ENCODE assay signal across 8 cellular contexts in genomic region chr11:59615637-59616395, GRCh38. TPM values are rescaled to one million over a fixed set of nuclear protein-coding genes. Genes with fewer than 3 reads are reported as not detected.
DNase-seq lines count a peak whose midpoint lies in the region; ATAC-seq and TF ChIP-seq lines count a peak whose summit lies in the region.

Gene OSBP, minus strand, starts transcription at chr11:59615774. Its CDS starts 110 bp downstream, at chr11:59615664.

- no peak for TF ChIP-seq CTCF in PC-3 (conservative IDR thresholded peaks at IDR 0.05; ENCODE audit: low read depth, low read length)
- no peak for TF ChIP-seq CTCF in epithelial cell of esophagus (IDR thresholded peaks at IDR 0.05; ENCODE audit: insufficient read depth, low read depth, low read length, missing control alignments)

- TF ChIP-seq RAD21 in Ishikawa (IDR thresholded peaks at IDR 0.05; ENCODE audit: low read depth) = no peak

- H3K4me3 ChIP-seq in PC-3 (ENCODE audit: low read length) = peak within 1 kb of the TSS; percentile 95
- H3K4me3 ChIP-seq in epithelial cell of esophagus (ENCODE audit: low read length) = peak within 1 kb of the TSS; percentile 79
- H3K4me3 ChIP-seq in mononuclear cell (ENCODE audit: low read length) = peak within 1 kb of the TSS; percentile 81

- peak; percentile 86 for ATAC-seq in GM21576 (IDR thresholded peaks at IDR 0.05; ENCODE audit: unreplicated experiment)
- ATAC-seq in PC-3 = peak; percentile 86

- peak within 1 kb of the TSS; percentile 82 for H2AFZ ChIP-seq in PC-3 (ENCODE audit: low read length)

- peak within 1 kb of the TSS; percentile 35 for H3K27ac ChIP-seq in PC-3 (ENCODE audit: low read length)

- DNase-seq in DMS153 (lab: John Stamatoyannopoulos, UW) (peak; percentile 100), PC-3 (peak; percentile 100), activated T-cell treated with anti-CD3 and anti-CD28 coated beads for 48 hours (ENCODE audit: low read depth) (peak; percentile 93), epithelial cell of esophagus (ENCODE audit: low read depth) (peak; percentile 100)
- peak; percentile 85 to 93 for DNase-seq in stimulated activated CD8-positive, alpha-beta memory T cell treated with anti-CD3 and anti-CD28 coated beads, Interleukin-4, amount 100 ng/mL, for 1 hour (ENCODE audit: low read depth in 2 of 2, low spot score in 1 of 2)

- CTCF ChIA-PET in PC-3 (lab: Charles Lee) = interaction anchor here (1.5 kb wide), 1 partner anchor 53 kb away, joined by 8 read pairs; the partner anchor contains the start of gene PATL1

- peaks cover 33% of the 10 kb centered on the region for H4K20me1 ChIP-seq in PC-3 (ENCODE audit: low read length)

- H3K36me3 ChIP-seq in PC-3 (ENCODE audit: low read depth, low read length) = peaks cover 5% of the 10 kb centered on the region; the same call in 1 of the 2 replicates

- no peaks in the 10 kb centered on the region for H3K9me3 ChIP-seq in PC-3 (ENCODE audit: low read length)
- no peaks in the 10 kb centered on the region for H3K9me3 ChIP-seq in mononuclear cell (ENCODE audit: low read depth, low read length)

- no TSS peak for BruUV-seq in PC-3 (replicated peaks; lab: Mats Ljungman, UMichigan)

- no peaks in the 10 kb centered on the region for H3K27me3 ChIP-seq in PC-3 (ENCODE audit: low read length)
- H3K27me3 ChIP-seq in mononuclear cell (ENCODE audit: insufficient read depth, low read length) = no peaks in the 10 kb centered on the region

- no peaks in the 10 kb centered on the region for H3F3A ChIP-seq in PC-3 (ENCODE audit: low read length, unreplicated experiment)

- H3K4me1 ChIP-seq in PC-3 (ENCODE audit: insufficient read depth, low read length) (peaks cover 39% of the 10 kb centered on the region), mononuclear cell (ENCODE audit: insufficient read depth, low read length) (peaks cover 39% of the 10 kb centered on the region)

- no peaks in the 10 kb centered on the region for H3K9me2 ChIP-seq in PC-3 (replicated peaks; ENCODE audit: low read length)

- peak within 1 kb of the TSS; percentile 78 for H3K9ac ChIP-seq in PC-3 (ENCODE audit: low read length)

- peak within 1 kb of the TSS; percentile 100 for H3K4me2 ChIP-seq in PC-3 (ENCODE audit: low read length)

- intact Hi-C loops in PC-3 (cut with micrococcal nuclease) = loop anchor here (1.0 to 2.0 kb wide), 3 partner anchors 53 to 66 kb away; partner anchors contain the start of gene PATL1

- TF ChIP-seq EP300 in Ishikawa (IDR thresholded peaks at IDR 0.05; ENCODE audit: borderline replicate concordance) = 0 out of 2 replicates have a peak, but pooled peaks have one; percentile 24

- POLR2A ChIA-PET in PC-3 (lab: Charles Lee; ENCODE audit: unreplicated experiment) = interaction anchor here (0.5 to 0.8 kb wide), 2 partner anchors 53 to 79 kb away, joined by 3 to 15 read pairs; partner anchors contain the start of gene PATL1

- H3K79me2 ChIP-seq in PC-3 (ENCODE audit: low read length) = peaks cover 44% of the 10 kb centered on the region

TF ChIP-seq in Ishikawa, 13 proteins besides CTCF, POLR2A, EP300 and RAD21:
- TF ChIP-seq TCF12 (IDR thresholded peaks at IDR 0.05; ENCODE audit: low read depth) (0 out of 2 replicates have a peak, but pooled peaks have one; percentile 32), FOXM1 (IDR thresholded peaks at IDR 0.05; ENCODE audit: borderline replicate concordance, low read depth) (0 out of 2 replicates have a peak, but pooled peaks have one; percentile 56), TEAD4 (IDR thresholded peaks at IDR 0.05) (peak; percentile 81), CEBPB (IDR thresholded peaks at IDR 0.05) (no peak), EGR1 (IDR thresholded peaks at IDR 0.05) (no peak), ZBTB7A (IDR thresholded peaks at IDR 0.05; ENCODE audit: low read depth) (no peak), TAF1 (IDR thresholded peaks at IDR 0.05; ENCODE audit: low read depth) (peak; percentile 43), REST (IDR thresholded peaks at IDR 0.05; ENCODE audit: low read depth) (no peak), NFIC (IDR thresholded peaks at IDR 0.05) (no peak), MAX (IDR thresholded peaks at IDR 0.05) (no peak; the same call in none of the 2 replicates), YY1 (IDR thresholded peaks at IDR 0.05; ENCODE audit: low read depth) (peak; percentile 71), CREB1 (IDR thresholded peaks at IDR 0.05; ENCODE audit: low read depth) (peak; percentile 91)
- TF ChIP-seq, protein P1, sequence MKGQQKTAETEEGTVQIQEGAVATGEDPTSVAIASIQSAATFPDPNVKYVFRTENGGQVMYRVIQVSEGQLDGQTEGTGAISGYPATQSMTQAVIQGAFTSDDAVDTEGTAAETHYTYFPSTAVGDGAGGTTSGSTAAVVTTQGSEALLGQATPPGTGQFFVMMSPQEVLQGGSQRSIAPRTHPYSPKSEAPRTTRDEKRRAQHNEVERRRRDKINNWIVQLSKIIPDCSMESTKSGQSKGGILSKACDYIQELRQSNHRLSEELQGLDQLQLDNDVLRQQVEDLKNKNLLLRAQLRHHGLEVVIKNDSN (IDR thresholded peaks at IDR 0.05) = peak; percentile 83

RNA-seq across cellular contexts. Expression of gene OSBP, which starts in this region (rescaled TPM):
- total RNA-seq in PC-3 (2014; rRNA removed) (36.3 and 59.4 TPM in 2 replicates), mononuclear cell (49.3 TPM)

Comparison
In these comparisons a context has a peak if more than half of its experiments do, and no peak if none do; other contexts are left out.
1. Peak in every context shown above with its lines: DNase-seq, ATAC-seq, H3K4me3 ChIP-seq and H3K27ac ChIP-seq.